8 cellular contexts compared by ENCODE assay signal in genomic region chr14:35543006-35543405, GRCh38. TPM values are rescaled to one million over a fixed set of nuclear protein-coding genes. Genes with fewer than 3 reads are reported as not detected.
"Had no signal": no experiment of that assay in that cellular context is flagged by ENCODE, and none has a peak within 500 bp of the region (broad histone marks: within the 10 kb centered on the region; RNA-seq: fewer than 3 reads in every experiment).

No MANE protein-coding gene starts in this region.

- FAIRE-seq: G401.6, GM12878, GM12891, GM12892, GM18507, GM19239 had no signal

- ATAC-seq: GM12878 had no signal

- DNase-seq: GDM1, GF-D8 had no signal

- H3K4me3 ChIP-seq: GM12878 had no signal

RNA-seq across cellular contexts. Expression of gene INSM2, which starts 9.0 kb away (rescaled TPM):
- total RNA-seq: GM12878 had no signal
